ENCODE assay signal across 12 cellular contexts in the genomic region with DNA sequence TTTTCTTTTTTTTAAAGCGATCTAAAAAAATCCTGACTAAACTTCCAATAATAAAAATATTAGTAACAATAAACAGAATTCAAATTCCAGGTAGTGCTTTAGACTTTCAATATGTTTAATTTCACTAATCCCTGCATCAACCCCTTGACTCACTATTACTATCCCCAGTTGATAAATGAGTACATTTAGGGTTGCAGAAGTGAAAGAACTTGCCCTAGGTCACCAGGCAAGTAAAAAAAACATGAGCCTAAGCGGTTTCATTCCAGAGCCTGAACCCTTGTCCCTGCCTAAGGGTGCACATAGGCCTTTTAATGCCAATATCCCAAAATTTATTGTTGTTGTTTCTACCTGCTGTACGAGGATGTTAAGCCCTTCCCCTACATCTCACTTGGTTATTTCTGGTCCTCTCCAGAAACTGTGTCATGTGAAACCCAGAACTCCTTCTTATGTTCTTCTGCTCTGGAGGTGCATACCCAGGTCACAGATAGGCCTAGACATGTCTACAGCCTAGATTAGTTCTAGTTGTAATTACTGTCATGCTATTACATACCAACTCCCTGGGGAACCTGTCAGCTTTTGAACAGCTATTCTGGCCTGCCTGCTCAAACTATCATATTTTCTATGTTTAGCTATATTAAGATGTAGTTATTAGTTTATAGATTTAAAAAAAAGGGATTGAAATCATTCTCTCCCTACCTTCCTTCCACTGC.
DNase-seq lines count a peak whose midpoint lies in the region; ATAC-seq and TF ChIP-seq lines count a peak whose summit lies in the region.
"Had no signal": no experiment of that assay in that cellular context is flagged by ENCODE, and none has a peak within 500 bp of the region (broad histone marks: within the 10 kb centered on the region; RNA-seq: fewer than 3 reads in every experiment).

No MANE protein-coding gene starts in this region.

- no peak overlapping the region for H3K4me3 ChIP-seq in SJCRH30
- no peak overlapping the region for H3K4me3 ChIP-seq in BE2C (ENCODE audit: low read depth, low read length)

- peak overlapping the region; percentile 17; the same call in 1 of the 2 replicates for H3K27ac ChIP-seq in SJCRH30
- H3K27ac ChIP-seq: VCaP had no signal

- H3K36me3 ChIP-seq in SJCRH30, result no peaks in the 10 kb centered on the region
- no peaks in the 10 kb centered on the region for H3K36me3 ChIP-seq in BE2C

- DNase-seq in SJCRH30 (peak; percentile 24 to 47), KG1 (lab: John Stamatoyannopoulos, UW) (no peak), HK-2 (ENCODE audit: unreplicated experiment) (no peak), BE2C (no peak), germinal center (ENCODE audit: low spot score) (no peak)
- DNase-seq: activated gamma-delta T cell; CD4-positive, CD25-positive, alpha-beta regulatory T cell; hippocampal formation had no signal

- H3K27me3 ChIP-seq in SJCRH30 (no peaks in the 10 kb centered on the region), BE2C (peaks cover 3% of the 10 kb centered on the region; the same call in 1 of the 2 replicates)

- TF ChIP-seq CTCF in BE2C (IDR thresholded peaks at IDR 0.05; ENCODE audit: low read depth, low read length), result no peak

- H3K9me3 ChIP-seq in SJCRH30 (replicated peaks) (no peaks in the 10 kb centered on the region), BE2C (no peaks in the 10 kb centered on the region)

- H3K4me1 ChIP-seq in SJCRH30 (peaks cover 38% of the 10 kb centered on the region), BE2C (no peaks in the 10 kb centered on the region)

- peak; percentile 75 for ATAC-seq in GM18517 (IDR thresholded peaks at IDR 0.05; ENCODE audit: unreplicated experiment)
- ATAC-seq in GM21423 (IDR thresholded peaks at IDR 0.05; ENCODE audit: unreplicated experiment), result peak; percentile 58
- peak; percentile 60 for ATAC-seq in HG03039 (IDR thresholded peaks at IDR 0.05; ENCODE audit: unreplicated experiment)

Comparison
In these comparisons a context has a peak if more than half of its experiments do, and no peak if none do; other contexts are left out.
1. DNase-seq: peak in SJCRH30 (2 of 2); none in KG1 (single experiment), HK-2 (single experiment), BE2C (single experiment) and germinal center (single experiment).
2. Peak in every context shown above with its lines, with median percentiles within 50 percentile points of each other: ATAC-seq.